Comparison of ENCODE assay signal across 1 cellular context in genomic region chr10:29256531-29256930, GRCh38.
TF ChIP-seq lines count a peak whose summit lies in the region.

No MANE protein-coding gene starts in this region.

TF ChIP-seq in GM23338, 12 proteins besides CTCF, POLR2A, EP300 and RAD21:
- no peak for TF ChIP-seq NANOG (IDR thresholded peaks at IDR 0.05; ENCODE audit: borderline replicate concordance)
- no peak for TF ChIP-seq ZNF114 (CRISPR knock-in tag; IDR thresholded peaks at IDR 0.05)
- no peak for TF ChIP-seq REST (IDR thresholded peaks at IDR 0.05; ENCODE audit: unreplicated experiment)
- TF ChIP-seq CREB1 (CRISPR knock-in tag; IDR thresholded peaks at IDR 0.05; ENCODE audit: low read depth), result no peak
- TF ChIP-seq JUNB (IDR thresholded peaks at IDR 0.05; ENCODE audit: unreplicated experiment), result no peak
- TF ChIP-seq EZH2phosphoT487 (IDR thresholded peaks at IDR 0.05; ENCODE audit: unreplicated experiment), result no peak
- no peak for TF ChIP-seq EZH2 (IDR thresholded peaks at IDR 0.05; ENCODE audit: low read depth, unreplicated experiment)
- TF ChIP-seq POLR2AphosphoS5 (IDR thresholded peaks at IDR 0.05; ENCODE audit: low read depth), result no peak
- TF ChIP-seq STAT1 (IDR thresholded peaks at IDR 0.05; ENCODE audit: unreplicated experiment), result no peak
- no peak for TF ChIP-seq ZNF331 (CRISPR knock-in tag; IDR thresholded peaks at IDR 0.05; ENCODE audit: low read depth)
- TF ChIP-seq ETS1 (IDR thresholded peaks at IDR 0.05), result no peak
- no peak for TF ChIP-seq ZNF462 (CRISPR knock-in tag; IDR thresholded peaks at IDR 0.05)
